ENCODE assay signal across 8 cellular contexts in genomic region chr4:176791591-176792347, GRCh38. TPM values are rescaled to one million over a fixed set of nuclear protein-coding genes. Genes with fewer than 3 reads are reported as not detected.
DNase-seq lines count a peak whose midpoint lies in the region; ATAC-seq and TF ChIP-seq lines count a peak whose summit lies in the region.

No MANE protein-coding gene starts in this region.

- H3K27me3 Mint-ChIP-seq in CD4-positive, alpha-beta memory T cell, result peaks cover 28 to 31% of the 10 kb centered on the region in 2 donors

- H3K9ac ChIP-seq in SK-N-MC (ENCODE audit: insufficient read length) (peak overlapping the region; percentile 32), rectal smooth muscle tissue (ENCODE audit: low read length) (no peak overlapping the region)

- no peak for TF ChIP-seq CTCF in cardiac muscle cell (IDR thresholded peaks at IDR 0.05; ENCODE audit: low read depth, low read length)

- no peak for DNase-seq in CD4-positive, alpha-beta memory T cell
- DNase-seq in SK-N-MC (ENCODE audit: low read depth, low spot score), result no peak
- peak; percentile 58 to 60 for DNase-seq in cardiac muscle cell (ENCODE audit: low read depth in 1 of 2, low spot score in 1 of 2)
- no peak for DNase-seq in epidermal melanocyte (ENCODE audit: insufficient read length, low spot score)
- DNase-seq in stimulated activated CD4-positive, alpha-beta T cell treated with anti-CD3 and anti-CD28 coated beads, Interleukin-1b, Interleukin-23, amount 100 ng/mL, for 48 hours, result no peak

- H3K9me3 Mint-ChIP-seq in CD4-positive, alpha-beta memory T cell, result peaks cover 0 to 11% (median 5%) of the 10 kb centered on the region in 8 donors

- no peak overlapping the region for H3K27ac ChIP-seq in CD4-positive, alpha-beta memory T cell (ENCODE audit: low read depth, low read length)
- H3K27ac ChIP-seq in SK-N-MC, result no peak overlapping the region
- no peak overlapping the region for H3K27ac ChIP-seq in cardiac muscle cell
- no peak overlapping the region for H3K27ac ChIP-seq in rectal smooth muscle tissue (ENCODE audit: low read depth, low read length)

- no peaks in the 10 kb centered on the region for H3K9me3 ChIP-seq in CD4-positive, alpha-beta memory T cell (ENCODE audit: control insufficient read depth in 1 of 2, low read length in 2 of 2)
- H3K9me3 ChIP-seq in SK-N-MC (ENCODE audit: low read depth, low read length) (no peaks in the 10 kb centered on the region), cardiac muscle cell (ENCODE audit: low read depth) (no peaks in the 10 kb centered on the region)

- H3K4me3 Mint-ChIP-seq in CD4-positive, alpha-beta memory T cell, result peak overlapping the region in 7 of 8 donors; percentile 20 to 64 (median 38)

- H3K27me3 ChIP-seq in CD4-positive, alpha-beta memory T cell (ENCODE audit: insufficient read depth, low read length), result peaks cover 5% of the 10 kb centered on the region
- H3K27me3 ChIP-seq in cardiac muscle cell (peaks cover 39% of the 10 kb centered on the region), rectal smooth muscle tissue (ENCODE audit: control insufficient read depth, insufficient read depth, low read length) (no peaks in the 10 kb centered on the region)

- no peaks in the 10 kb centered on the region for H3K4me1 ChIP-seq in CD4-positive, alpha-beta memory T cell (ENCODE audit: insufficient read depth, low read length)
- no peaks in the 10 kb centered on the region for H3K4me1 ChIP-seq in cardiac muscle cell (ENCODE audit: low read depth)
- H3K4me1 ChIP-seq in rectal smooth muscle tissue (ENCODE audit: control insufficient read depth, insufficient read depth, low read length), result peaks cover 2% of the 10 kb centered on the region

- H3K4me1 Mint-ChIP-seq in CD4-positive, alpha-beta memory T cell, result peaks cover 0 to 17% (median 7%) of the 10 kb centered on the region in 4 donors

- H3K4me3 ChIP-seq in CD4-positive, alpha-beta memory T cell (ENCODE audit: low read length in 2 of 2), result no peak overlapping the region
- H3K4me3 ChIP-seq in SK-N-MC (peak overlapping the region; percentile 84), cardiac muscle cell (peak overlapping the region; percentile 84), rectal smooth muscle tissue (ENCODE audit: low read length) (peak overlapping the region; percentile 68)

- H3K36me3 Mint-ChIP-seq in CD4-positive, alpha-beta memory T cell, result no peaks in the 10 kb centered on the region

- intact Hi-C loops in CD4-positive, alpha-beta memory T cell (cut with micrococcal nuclease), result no loop called here

- no peak overlapping the region for H3K27ac Mint-ChIP-seq in CD4-positive, alpha-beta memory T cell

- POLR2A ChIA-PET in CD4-positive, alpha-beta memory T cell (lab: Charles Lee; ENCODE audit: partially characterized antibody), result no interaction called here

- no peaks in the 10 kb centered on the region for H3K36me3 ChIP-seq in CD4-positive, alpha-beta memory T cell (ENCODE audit: insufficient read depth, low read length)
- H3K36me3 ChIP-seq in SK-N-MC (ENCODE audit: insufficient read depth, low read length) (no peaks in the 10 kb centered on the region), cardiac muscle cell (no peaks in the 10 kb centered on the region), rectal smooth muscle tissue (ENCODE audit: control insufficient read depth, insufficient read depth, low read length) (no peaks in the 10 kb centered on the region)

- ATAC-seq in GM21786 (IDR thresholded peaks at IDR 0.05; ENCODE audit: unreplicated experiment) (peak; percentile 16), HG03342 (IDR thresholded peaks at IDR 0.05; ENCODE audit: unreplicated experiment) (no peak)

- CTCF ChIA-PET in CD4-positive, alpha-beta memory T cell (lab: Charles Lee; ENCODE audit: partially characterized antibody), result no interaction called here

RNA-seq across cellular contexts. Expression of gene VEGFC, which starts 1.0 kb away (rescaled TPM):
- not detected for total RNA-seq in CD4-positive, alpha-beta memory T cell
- polyA plus RNA-seq in CD4-positive, alpha-beta memory T cell, result not detected
- total RNA-seq in cardiac muscle cell, result 3.5 and 4.3 TPM in 2 replicates
- 4.2 and 4.9 TPM in 2 replicates for polyA plus RNA-seq in cardiac muscle cell

Comparison
In these comparisons a context has a peak if more than half of its experiments do, and no peak if none do; other contexts are left out.
1. DNase-seq: peak in cardiac muscle cell (2 of 2); none in CD4-positive, alpha-beta memory T cell (0 of 5), SK-N-MC (single experiment), epidermal melanocyte (single experiment) and stimulated activated CD4-positive, alpha-beta T cell treated with anti-CD3 and anti-CD28 coated beads, Interleukin-1b, Interleukin-23, amount 100 ng/mL, for 48 hours (single experiment).
2. H3K4me3 ChIP-seq: peak in SK-N-MC (single experiment), cardiac muscle cell (single experiment) and rectal smooth muscle tissue (single experiment); none in CD4-positive, alpha-beta memory T cell (0 of 2).